ENCODE assay signal across 14 cellular contexts in the genomic region with DNA sequence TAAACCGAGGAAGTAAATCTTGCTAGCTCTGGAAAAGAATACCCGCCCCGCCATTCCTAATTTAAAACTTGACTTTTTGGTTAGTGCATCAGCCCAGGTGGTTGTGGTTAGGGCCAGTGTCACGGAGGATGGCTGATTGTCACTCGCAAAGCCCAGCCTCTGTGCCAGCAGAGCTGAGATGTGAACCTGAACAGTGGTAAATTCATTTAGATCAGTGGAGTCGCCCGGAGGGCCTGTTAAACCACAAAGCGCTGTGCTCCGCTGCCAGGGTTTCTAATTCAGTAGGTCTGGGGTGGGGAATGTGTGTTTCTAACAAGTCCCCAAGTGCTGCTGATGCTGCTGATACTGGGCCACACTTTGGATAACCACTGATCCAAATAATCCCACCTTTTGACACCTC.
"Had no signal": no experiment of that assay in that cellular context is flagged by ENCODE, and none has a peak within 500 bp of the region (broad histone marks: within the 10 kb centered on the region; RNA-seq: fewer than 3 reads in every experiment).

No MANE protein-coding gene starts in this region.

- H3K4me2 ChIP-seq: neural progenitor cell had no signal

- ATAC-seq: activated CD8-positive, alpha-beta T cell treated with anti-CD3 and anti-CD28 coated beads for 36 hours; activated T-cell treated with anti-CD3 and anti-CD28 coated beads, Interleukin-2, amount 50 U/mL, for 72 hours; left colon had no signal

- DNase-seq: activated CD8-positive, alpha-beta memory T cell treated with anti-CD3 and anti-CD28 coated beads, Interleukin-2, amount 50 U/mL, for 4 hours; activated CD8-positive, alpha-beta T cell treated with anti-CD3 and anti-CD28 coated beads for 36 hours; activated naive CD8-positive, alpha-beta T cell treated with anti-CD3 and anti-CD28 coated beads, Interleukin-2, amount 10 ng/mL, durations not matched to agents 7 days and 5 days; activated T-cell treated with anti-CD3 and anti-CD28 coated beads, Interleukin-2, amount 50 U/mL, for 72 hours; anterior cingulate cortex; endodermal cell; erythroblast; hypothalamus; left colon; stimulated activated CD4-positive, alpha-beta T cell treated with anti-CD3 and anti-CD28 coated beads, Interleukin-1b, Interleukin-23, amount 100 ng/mL, for 48 hours; T-helper 9 cell; testis had no signal

- H3K4me3 ChIP-seq: neural progenitor cell, testis had no signal

- H3K9ac ChIP-seq: neural progenitor cell, parathyroid adenoma had no signal

- H2AFZ ChIP-seq: neural progenitor cell, parathyroid adenoma had no signal

- H3K27ac ChIP-seq: neural progenitor cell, parathyroid adenoma, testis had no signal

- H3K36me3 ChIP-seq: neural progenitor cell had no signal

- H3K79me2 ChIP-seq: parathyroid adenoma had no signal

- H3K27me3 ChIP-seq: neural progenitor cell, testis had no signal

- H3K9me3 ChIP-seq: testis had no signal

- H3K4me1 ChIP-seq: parathyroid adenoma, testis had no signal
